ENCODE assay signal across 8 cellular contexts in the genomic region with DNA sequence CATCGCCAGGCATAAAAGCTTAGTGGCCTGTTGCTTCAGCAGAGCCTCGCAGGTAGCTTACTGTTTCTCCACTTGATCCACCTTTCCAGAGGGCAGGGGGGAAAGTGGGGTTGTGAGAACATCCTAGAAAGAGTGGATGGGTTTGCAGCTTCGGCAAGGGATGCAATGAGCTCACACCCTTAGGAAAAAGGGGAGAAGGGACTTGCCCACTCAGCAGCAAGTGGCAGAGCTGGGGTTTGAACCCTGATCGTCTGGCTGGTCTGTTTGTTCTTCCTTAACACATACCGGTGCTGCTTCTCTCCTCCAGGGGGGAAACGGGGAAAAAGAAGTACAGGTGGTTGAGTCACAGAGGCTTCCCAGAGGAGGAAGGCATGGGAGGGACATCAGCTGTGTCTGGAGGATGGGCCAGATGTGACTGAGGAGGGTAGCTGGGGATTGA. TPM values are rescaled to one million over a fixed set of nuclear protein-coding genes. Genes with fewer than 3 reads are reported as not detected.
DNase-seq lines count a peak whose midpoint lies in the region; ATAC-seq and TF ChIP-seq lines count a peak whose summit lies in the region.

No MANE protein-coding gene starts in this region.

- no peaks in the 10 kb centered on the region for H3K36me3 Mint-ChIP-seq in CD8-positive, alpha-beta T cell

- H3K36me3 ChIP-seq in CD8-positive, alpha-beta T cell (ENCODE audit: insufficient read depth, low read length) = no peaks in the 10 kb centered on the region
- no peaks in the 10 kb centered on the region for H3K36me3 ChIP-seq in mucosa of rectum (ENCODE audit: control insufficient read depth in 2 of 2, insufficient read depth in 2 of 2, low read length in 2 of 2)

- peak overlapping the region; percentile 74 for H3K27ac Mint-ChIP-seq in CD8-positive, alpha-beta T cell

- H3K27me3 ChIP-seq in CD8-positive, alpha-beta T cell (ENCODE audit: insufficient read depth, low read length) = no peaks in the 10 kb centered on the region
- no peaks in the 10 kb centered on the region for H3K27me3 ChIP-seq in mucosa of rectum (ENCODE audit: control insufficient read depth in 2 of 2, insufficient read depth in 2 of 2, low read length in 2 of 2)

- peak overlapping the region; percentile 26 to 67 for H3K9ac ChIP-seq in mucosa of rectum (ENCODE audit: low read depth in 1 of 2, low read length in 2 of 2)

- H3K9me3 ChIP-seq in CD8-positive, alpha-beta T cell (ENCODE audit: low read length) = no peaks in the 10 kb centered on the region
- no peaks in the 10 kb centered on the region for H3K9me3 ChIP-seq in mucosa of rectum (ENCODE audit: control insufficient read depth in 2 of 2, low read length in 2 of 2)

- peaks cover 25% of the 10 kb centered on the region for H3K4me1 ChIP-seq in CD8-positive, alpha-beta T cell (ENCODE audit: insufficient read depth, low read length)
- H3K4me1 ChIP-seq in mucosa of rectum (ENCODE audit: control insufficient read depth in 2 of 2, insufficient read depth in 2 of 2, low read length in 2 of 2) = peaks cover 11 to 20% of the 10 kb centered on the region in 2 donors

- intact Hi-C loops in CD8-positive, alpha-beta T cell (cut with DNase I, micrococcal nuclease) = loop anchor here (2.0 to 10.0 kb wide), 6 partner anchors 37 to 1108 kb away; a partner anchor contains a TSS

- DNase-seq in CD8-positive, alpha-beta T cell = no peak
- DNase-seq in LHCN-M2 (ENCODE audit: low read depth) (peak; percentile 30), cardiac fibroblast (ENCODE audit: low read depth in 2 of 2) (peak in 1 of 2 donors; percentile 22), SHP77 (lab: John Stamatoyannopoulos, UW) (no peak)

- H3K4me1 Mint-ChIP-seq in CD8-positive, alpha-beta T cell (ENCODE audit: low read depth) = peaks cover 24% of the 10 kb centered on the region

- H3K27ac ChIP-seq in CD8-positive, alpha-beta T cell (ENCODE audit: low read depth, low read length) = peak overlapping the region; percentile 21
- no peak overlapping the region for H3K27ac ChIP-seq in mucosa of rectum (ENCODE audit: low read depth in 2 of 2, low read length in 2 of 2)

- POLR2A ChIA-PET in CD8-positive, alpha-beta T cell (lab: Charles Lee) = interaction anchor here (1.0 to 1.1 kb wide), 3 partner anchors 26 to 30 kb away, joined by 3 read pairs; no protein-coding TSS in a partner anchor

- CTCF ChIA-PET in CD8-positive, alpha-beta T cell (lab: Charles Lee) = interaction anchor here (0.6 to 1.5 kb wide), 5 partner anchors 9 to 261 kb away, joined by 3 to 8 read pairs (median 6); no protein-coding TSS in a partner anchor

- no peak for ATAC-seq in CD8-positive, alpha-beta T cell
- ATAC-seq in HG03520 (IDR thresholded peaks at IDR 0.05; ENCODE audit: unreplicated experiment) = no peak
- no peak for ATAC-seq in esophagus mucosa
- no peak for ATAC-seq in GM18519 (IDR thresholded peaks at IDR 0.05; ENCODE audit: low FRiP score, unreplicated experiment)

- TF ChIP-seq CTCF in CD8-positive, alpha-beta T cell (IDR thresholded peaks at IDR 0.05) = no peak
- TF ChIP-seq CTCF in cardiac fibroblast (IDR thresholded peaks at IDR 0.05; ENCODE audit: low read depth, low read length) = no peak

- peak overlapping the region; percentile 53 for H3K4me3 ChIP-seq in CD8-positive, alpha-beta T cell (ENCODE audit: low read depth, low read length)
- H3K4me3 ChIP-seq in cardiac fibroblast (replicated peaks in 1 of 2; ENCODE audit: low read depth in 2 of 2, low read length in 2 of 2) (peak overlapping the region; percentile 54 to 62), mucosa of rectum (ENCODE audit: low read length in 2 of 2) (peak overlapping the region; percentile 69 to 70)

- H3K4me3 Mint-ChIP-seq in CD8-positive, alpha-beta T cell = peak overlapping the region; percentile 88

- no peaks in the 10 kb centered on the region for H3K27me3 Mint-ChIP-seq in CD8-positive, alpha-beta T cell (ENCODE audit: low read depth)

- no peaks in the 10 kb centered on the region for H3K9me3 Mint-ChIP-seq in CD8-positive, alpha-beta T cell

RNA-seq across cellular contexts. Expression of a gene that starts 1.0 kb away (rescaled TPM):
- total RNA-seq in CD8-positive, alpha-beta T cell = 10 to 100 TPM; 10.7 to 11.5 TPM
- total RNA-seq in LHCN-M2 (2014; rRNA removed) = 14.2 and 14.7 TPM in 2 replicates
- 7.8 TPM for polyA plus RNA-seq in LHCN-M2 (2012)
- total RNA-seq in esophagus mucosa = 7.7 TPM

RNA-seq across cellular contexts. Expression of a gene that starts 50.5 kb away (rescaled TPM):
- 10 to 100 TPM; 10.1 to 11.2 TPM for total RNA-seq in CD8-positive, alpha-beta T cell
- total RNA-seq in LHCN-M2 (2014; rRNA removed) = 5.5 and 5.8 TPM in 2 replicates
- 2.7 TPM for polyA plus RNA-seq in LHCN-M2 (2012)
- 3.6 TPM for total RNA-seq in esophagus mucosa
